In the genomic region with DNA sequence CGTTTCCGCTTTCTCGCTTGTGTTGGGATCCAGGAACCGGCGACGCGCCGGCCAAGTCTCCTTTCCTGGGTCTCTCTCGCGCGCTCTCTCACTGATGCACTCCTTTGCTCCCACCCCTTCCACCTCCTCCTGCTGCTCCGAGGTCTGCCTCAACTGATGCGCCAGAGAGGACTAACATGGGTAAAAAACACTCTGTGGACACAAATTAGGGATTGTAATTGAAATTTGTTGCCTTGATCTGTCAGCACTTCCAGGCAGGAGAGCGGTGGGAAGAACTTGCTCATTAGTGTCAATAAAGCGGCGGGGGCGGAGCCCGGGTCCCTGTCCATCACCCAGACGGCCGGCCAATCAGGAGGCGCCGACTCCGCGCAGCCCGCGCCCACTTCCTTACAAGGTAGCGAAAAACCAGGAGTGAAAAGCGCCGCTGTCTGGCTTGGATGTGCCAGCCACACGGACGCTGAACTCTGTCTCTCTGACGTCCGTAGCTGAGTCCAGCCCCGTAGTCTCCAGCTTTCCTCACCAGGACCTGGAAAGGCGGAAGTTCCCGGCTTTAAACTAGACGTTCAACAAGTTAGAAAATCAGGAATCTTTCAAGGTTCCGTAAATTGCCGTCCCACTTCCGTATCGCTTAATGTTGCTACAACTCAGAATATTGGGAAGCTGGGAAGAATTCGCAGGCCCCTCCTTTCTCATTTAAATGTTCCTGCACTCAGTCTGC, we compare ENCODE assay signal across 7 cellular contexts. TPM values are rescaled to one million over a fixed set of nuclear protein-coding genes. Genes with fewer than 3 reads are reported as not detected.
DNase-seq lines count a peak whose midpoint lies in the region; ATAC-seq, FAIRE-seq and TF ChIP-seq lines count a peak whose summit lies in the region.

A gene (minus strand): TSS at position 267 of the 718 bp plus-strand sequence. CDS start 417 bp downstream, outside the sequence.

- peak; percentile 97 for DNase-seq in H9
- peak; percentile 27 for DNase-seq in Panc1 (ENCODE audit: low read depth, low spot score)
- peak; percentile 35 for DNase-seq in HepG2 (ENCODE audit: low spot score)
- DNase-seq in NCI-H2107 treated with DMSO at 0.1 percent for 48 hours (lab: John Stamatoyannopoulos, UW; ENCODE audit: unreplicated experiment) = no peak
- DNase-seq in immature natural killer cell = no peak

- H2AFZ ChIP-seq in H9 (ENCODE audit: low read length) (peak within 1 kb of the TSS; percentile 17), HepG2 (ENCODE audit: low read length) (no peak within 1 kb of the TSS)

- H4K8ac ChIP-seq in H9 (replicated peaks; ENCODE audit: insufficient read length, low read depth, low read length) = no peak within 1 kb of the TSS

- H3K79me2 ChIP-seq in H9 (ENCODE audit: insufficient read depth, low read length) = no peaks in the 10 kb centered on the region
- H3K79me2 ChIP-seq in HepG2 (ENCODE audit: insufficient read depth, low read length) = no peaks in the 10 kb centered on the region

- H3K9me3 Mint-ChIP-seq in H9 (peaks cover 0 to 5% of the 10 kb centered on the region in 2 experiments; a peak in 2 of 5 replicates), immature natural killer cell (peaks cover 11 to 53% (median 21%) of the 10 kb centered on the region in 6 donors)
- H3K9me3 Mint-ChIP-seq in stimulated activated naive CD8-positive, alpha-beta T cell treated with anti-CD3 and anti-CD28 coated beads, Interleukin-15, Interleukin-2, amounts not matched to agents 100 ng/mL and 50 ng/mL, for 24 hours = no peaks in the 10 kb centered on the region

- peaks cover 98% of the 10 kb centered on the region for H3K27me3 Mint-ChIP-seq in H9 (ENCODE audit: low read depth)
- peaks cover 88% of the 10 kb centered on the region for H3K27me3 Mint-ChIP-seq in stimulated activated naive CD8-positive, alpha-beta T cell treated with anti-CD3 and anti-CD28 coated beads, Interleukin-15, Interleukin-2, amounts not matched to agents 100 ng/mL and 50 ng/mL, for 24 hours
- H3K27me3 Mint-ChIP-seq in immature natural killer cell (ENCODE audit: low read depth in 3 of 3) = peaks cover 17 to 29% (median 29%) of the 10 kb centered on the region in 3 donors

- intact Hi-C loops in Panc1 (cut with micrococcal nuclease; ENCODE audit: unreplicated experiment) (loop anchor here (10.0 kb wide), 1 partner anchor 200 kb away; no protein-coding TSS in a partner anchor), HepG2 (cut with micrococcal nuclease; ENCODE audit: unreplicated experiment) (no loop called here)

- H3K4me1 ChIP-seq in H9 (ENCODE audit: insufficient read depth, low read length) (no peaks in the 10 kb centered on the region; the same call in 1 of the 2 replicates), Panc1 (ENCODE audit: control insufficient read depth, insufficient read depth, low read length) (peaks cover 6% of the 10 kb centered on the region; the same call in 1 of the 2 replicates), duodenal mucosa (ENCODE audit: control insufficient read depth in 1 of 2, insufficient read depth in 2 of 2, low read length in 2 of 2) (no peaks in the 10 kb centered on the region), HepG2 (ENCODE audit: insufficient read depth, low read length) (no peaks in the 10 kb centered on the region)

- POLR2A ChIA-PET in Panc1 (lab: Charles Lee) = no interaction called here
- POLR2A ChIA-PET in HepG2 (lab: Yijun Ruan, JAX) = no interaction called here

- no peak for TF ChIP-seq POLR2A in HepG2 (IDR thresholded peaks at IDR 0.05; ENCODE audit: insufficient read depth in 1 of 2, low read depth in 2 of 2, low read length in 2 of 2)

- no peak within 1 kb of the TSS for H2BK15ac ChIP-seq in H9 (ENCODE audit: low read depth, low read length)

- H3K79me1 ChIP-seq in H9 (ENCODE audit: insufficient read depth, low read depth, low read length, poor library complexity, severe bottlenecking) = no peaks in the 10 kb centered on the region

- no peak within 1 kb of the TSS for H3K27ac ChIP-seq in H9 (ENCODE audit: insufficient read length, low read depth, low read length)
- H3K27ac ChIP-seq in Panc1 (ENCODE audit: low read length) = peak within 1 kb of the TSS; percentile 72
- H3K27ac ChIP-seq in duodenal mucosa (ENCODE audit: low read depth, low read length) = no peak within 1 kb of the TSS
- H3K27ac ChIP-seq in HepG2 (ENCODE audit: extremely low read length, insufficient read depth, low read length) = no peak within 1 kb of the TSS

- no peaks in the 10 kb centered on the region; the same call in 1 of the 2 replicates for H3K36me3 ChIP-seq in Panc1 (ENCODE audit: control insufficient read depth, insufficient read depth, low read length)
- H3K36me3 ChIP-seq in duodenal mucosa (ENCODE audit: control insufficient read depth in 1 of 2, insufficient read depth in 2 of 2, low read length in 2 of 2) = no peaks in the 10 kb centered on the region
- no peaks in the 10 kb centered on the region for H3K36me3 ChIP-seq in HepG2 (replicated peaks in 1 of 2; ENCODE audit: control insufficient read depth in 1 of 2, insufficient read depth in 2 of 2, low read length in 2 of 2)

- H3K4me2 ChIP-seq in H9 (ENCODE audit: insufficient read depth, insufficient read length, low read length) = peak within 1 kb of the TSS; percentile 80
- peak within 1 kb of the TSS; percentile 42 for H3K4me2 ChIP-seq in HepG2 (ENCODE audit: low read depth, low read length)

- no TSS peak for BruUV-seq in Panc1 (replicated peaks; lab: Mats Ljungman, UMichigan)
- no TSS peak for BruUV-seq in HepG2 (replicated peaks; lab: Mats Ljungman, UMichigan)

- H3K9ac ChIP-seq in H9 (ENCODE audit: extremely low read depth, insufficient read length, low read length) (no peak within 1 kb of the TSS), duodenal mucosa (ENCODE audit: low read depth in 1 of 2, low read length in 2 of 2) (no peak within 1 kb of the TSS), HepG2 (ENCODE audit: insufficient read depth, low read depth, low read length) (no peak within 1 kb of the TSS)

- no peak for TF ChIP-seq RAD21 in HepG2 (CRISPR knock-in tag; IDR thresholded peaks at IDR 0.05)

- CTCF ChIA-PET in Panc1 (lab: Charles Lee) = no interaction called here
- CTCF ChIA-PET in HepG2 (lab: Yijun Ruan, JAX; ENCODE audit: low intra/inter-chr PET ratio, low total read pairs) = no interaction called here

- H4K20me1 ChIP-seq in H9 (ENCODE audit: control insufficient read depth, insufficient read depth, insufficient read length) (no peaks in the 10 kb centered on the region), HepG2 (ENCODE audit: insufficient read depth, low read length) (no peaks in the 10 kb centered on the region)

- H3K4me3 ChIP-seq in Panc1 (ENCODE audit: low read depth in 2 of 2, low read length in 2 of 2) (peak within 1 kb of the TSS; percentile 55 to 67), duodenal mucosa (ENCODE audit: low read depth in 1 of 2, low read length in 2 of 2) (peak within 1 kb of the TSS; percentile 50 to 60), HepG2 (replicated peaks in 1 of 3; ENCODE audit: insufficient read depth in 1 of 3, low read depth in 2 of 3, low read length in 3 of 3) (peak within 1 kb of the TSS in 1 of 3 experiments; percentile 43; a peak in 1 of 6 replicates)

- TF ChIP-seq CTCF in H9 (conservative IDR thresholded peaks at IDR 0.05) (no peak), Panc1 (IDR thresholded peaks at IDR 0.05) (no peak), HepG2 (CRISPR knock-in tag; IDR thresholded peaks at IDR 0.05) (no peak)

- H3K27ac Mint-ChIP-seq in H9 (no peak within 1 kb of the TSS), immature natural killer cell (no peak within 1 kb of the TSS)
- peak within 1 kb of the TSS; percentile 53 for H3K27ac Mint-ChIP-seq in stimulated activated naive CD8-positive, alpha-beta T cell treated with anti-CD3 and anti-CD28 coated beads, Interleukin-15, Interleukin-2, amounts not matched to agents 100 ng/mL and 50 ng/mL, for 24 hours

- H2AK5ac ChIP-seq in H9 (ENCODE audit: insufficient read length, low read length) = no peak within 1 kb of the TSS

- TF ChIP-seq EP300 in HepG2 (IDR thresholded peaks at IDR 0.05; ENCODE audit: low read depth in 2 of 2, low read length in 2 of 2) = no peak
- no peak for TF ChIP-seq EP300 in HepG2 (CRISPR knock-in tag; IDR thresholded peaks at IDR 0.05; ENCODE audit: borderline replicate concordance)

- peak within 1 kb of the TSS; percentile 81 to 95 for H3K4me3 Mint-ChIP-seq in H9
- H3K4me3 Mint-ChIP-seq in stimulated activated naive CD8-positive, alpha-beta T cell treated with anti-CD3 and anti-CD28 coated beads, Interleukin-15, Interleukin-2, amounts not matched to agents 100 ng/mL and 50 ng/mL, for 24 hours = peak within 1 kb of the TSS; percentile 58
- H3K4me3 Mint-ChIP-seq in immature natural killer cell = peak within 1 kb of the TSS in 2 of 5 donors; percentile 7 to 31

- H2BK12ac ChIP-seq in H9 (ENCODE audit: insufficient read length, low read depth, low read length) = no peak within 1 kb of the TSS

- H2BK5ac ChIP-seq in H9 (ENCODE audit: insufficient read length, low read length) = no peak within 1 kb of the TSS

- no peak within 1 kb of the TSS for H3K14ac ChIP-seq in H9 (ENCODE audit: insufficient read depth, low read length)

- FAIRE-seq in HepG2 (lab: Jason Lieb, UNC) = no peak

- no peak within 1 kb of the TSS for H3K4ac ChIP-seq in H9 (ENCODE audit: low read depth, low read length)

- ATAC-seq in Panc1 (peak; percentile 89), HepG2 (peak; percentile 80)

- H4K91ac ChIP-seq in H9 (ENCODE audit: insufficient read length, low read depth, low read length) = no peak within 1 kb of the TSS

- no CpG with 5 or more reads among the region's 42 CpGs for WGBS in H9 (ENCODE audit: extremely low coverage, insufficient read length, low lambda C conversion rate)
- 33% methylated on average over 29 of the region's 42 CpGs for WGBS in HepG2 (ENCODE audit: low lambda C conversion rate)

- no peak within 1 kb of the TSS for H2BK20ac ChIP-seq in H9 (ENCODE audit: low read depth, low read length, poor library complexity, severe bottlenecking)

- no peaks in the 10 kb centered on the region; a peak in 1 of 7 replicates for H3K36me3 Mint-ChIP-seq in H9 (ENCODE audit: insufficient read depth in 1 of 3, low read depth in 3 of 3)
- no peaks in the 10 kb centered on the region for H3K36me3 Mint-ChIP-seq in stimulated activated naive CD8-positive, alpha-beta T cell treated with anti-CD3 and anti-CD28 coated beads, Interleukin-15, Interleukin-2, amounts not matched to agents 100 ng/mL and 50 ng/mL, for 24 hours (ENCODE audit: low read depth)
- H3K36me3 Mint-ChIP-seq in immature natural killer cell = peaks cover 10 to 17% (median 12%) of the 10 kb centered on the region in 3 donors

- H3K23ac ChIP-seq in H9 (ENCODE audit: insufficient read length, low read depth, low read length) = no peak within 1 kb of the TSS

- no peak within 1 kb of the TSS for H2BK120ac ChIP-seq in H9 (ENCODE audit: low read depth, low read length, poor library complexity, severe bottlenecking)

- H3K18ac ChIP-seq in H9 (ENCODE audit: insufficient read length, low read depth, low read length) = peak within 1 kb of the TSS; percentile 7

- H3K9me3 ChIP-seq in H9 (ENCODE audit: control insufficient read depth, low read depth, low read length) = no peaks in the 10 kb centered on the region
- no peaks in the 10 kb centered on the region for H3K9me3 ChIP-seq in Panc1 (ENCODE audit: control insufficient read depth, insufficient read depth, low read depth, low read length)
- H3K9me3 ChIP-seq in duodenal mucosa (ENCODE audit: control insufficient read depth in 1 of 2, low read length in 2 of 2) = no peaks in the 10 kb centered on the region
- no peaks in the 10 kb centered on the region for H3K9me3 ChIP-seq in HepG2 (ENCODE audit: low read length)

- H4K5ac ChIP-seq in H9 (ENCODE audit: insufficient read length, low read depth, low read length) = no peak within 1 kb of the TSS

- H3K56ac ChIP-seq in H9 (ENCODE audit: insufficient read length, low read depth, low read length) = no peak within 1 kb of the TSS

- H3K4me1 Mint-ChIP-seq in H9 = peaks cover 19 to 40% of the 10 kb centered on the region in 2 experiments
- peaks cover 21% of the 10 kb centered on the region for H3K4me1 Mint-ChIP-seq in stimulated activated naive CD8-positive, alpha-beta T cell treated with anti-CD3 and anti-CD28 coated beads, Interleukin-15, Interleukin-2, amounts not matched to agents 100 ng/mL and 50 ng/mL, for 24 hours (ENCODE audit: low read depth)
- H3K4me1 Mint-ChIP-seq in immature natural killer cell = no peaks in the 10 kb centered on the region

- H3K27me3 ChIP-seq in H9 (ENCODE audit: insufficient read depth, low read length) (peaks cover 67% of the 10 kb centered on the region), Panc1 (ENCODE audit: control insufficient read depth, insufficient read depth, low read length) (peaks cover 2% of the 10 kb centered on the region; the same call in 1 of the 2 replicates), duodenal mucosa (ENCODE audit: control insufficient read depth in 1 of 2, insufficient read depth in 2 of 2, low read length in 2 of 2) (peaks cover 67 to 77% of the 10 kb centered on the region in 2 donors), HepG2 (ENCODE audit: control insufficient read depth in 1 of 2, insufficient read depth in 2 of 2, low read length in 2 of 2) (peaks cover 13 to 59% of the 10 kb centered on the region in 2 experiments)

- H3T11ph ChIP-seq in H9 (ENCODE audit: low read length) = no peak within 1 kb of the TSS

- in situ Hi-C loops in Panc1 (cut with HindIII; ENCODE audit: low pct_unique_long_range_greater_than_20kb, low sequenced_read_pairs) (no loop called here), HepG2 (cut with HindIII; ENCODE audit: extremely low pct_ligation_motif_present, low pct_unique_long_range_greater_than_20kb) (no loop called here)

- H3K23me2 ChIP-seq in H9 (ENCODE audit: insufficient read length, low read depth, low read length, poor library complexity, severe bottlenecking) = peaks cover 25% of the 10 kb centered on the region

RNA-seq across cellular contexts. Expression of the gene that starts here (rescaled TPM):
- total RNA-seq in H9 (2021) (0.02 TPM in 1 of 2 replicates, not detected in the other), Panc1 (2021; ENCODE audit: unreplicated experiment) (10.1 TPM), HepG2 (2016; rRNA removed; fragmentation: Illumina TruSeq; extraction: Trizol) (not detected in 2 replicates)
- 6.4 TPM for polyA plus RNA-seq in Panc1 (2012; ENCODE audit: insufficient read length)
- not detected in 2 replicates for total RNA-seq in HepG2 (2016; cell fraction: cytosol; rRNA removed; fragmentation: Illumina TruSeq; extraction: Trizol; ENCODE audit: low read depth)
- not detected in 2 replicates for total RNA-seq in HepG2 (2016; cell fraction: insoluble cytoplasmic fraction; rRNA removed; fragmentation: Illumina TruSeq; extraction: Trizol)
- total RNA-seq in HepG2 (2016; cell fraction: membrane; rRNA removed; fragmentation: Illumina TruSeq; extraction: Trizol) = not detected in 2 replicates
- total RNA-seq in HepG2 (2016; cell fraction: nucleus; rRNA removed; fragmentation: Illumina TruSeq; extraction: Trizol) = not detected in 2 replicates
- polyA plus RNA-seq in HepG2 (2011; rRNA removed) (not detected in 2 replicates), immature natural killer cell (not detected)
- polyA plus RNA-seq in HepG2 (2011; cell fraction: cytosol; rRNA removed) = not detected in 2 replicates
- polyA plus RNA-seq in HepG2 (2011; cell fraction: nucleus; rRNA removed) = 0.02 TPM in 1 of 2 replicates, not detected in the other
- polyA plus RNA-seq in HepG2 (2012) = not detected in 2 replicates
- polyA plus RNA-seq in HepG2 (2016; cell fraction: cytosol; fragmentation: Illumina TruSeq; extraction: Trizol; ENCODE audit: low read depth) = not detected in 2 replicates
- polyA plus RNA-seq in HepG2 (2016; cell fraction: insoluble cytoplasmic fraction; fragmentation: Illumina TruSeq; extraction: Trizol; ENCODE audit: low read depth) = not detected in 2 replicates
- polyA plus RNA-seq in HepG2 (2016; cell fraction: membrane; fragmentation: Illumina TruSeq; extraction: Trizol; ENCODE audit: low read depth) = not detected in 2 replicates
- polyA plus RNA-seq in HepG2 (2016; cell fraction: nucleus; fragmentation: Illumina TruSeq; extraction: Trizol; ENCODE audit: insufficient read depth, low read depth) = not detected in 2 replicates
- 0.12 and 0.94 TPM in 2 replicates for polyA minus RNA-seq in HepG2 (2011; rRNA and poly(A)+ RNA removed; ENCODE audit: low replicate concordance)
- polyA minus RNA-seq in HepG2 (2011; cell fraction: cytosol; rRNA and poly(A)+ RNA removed) = not detected in 2 replicates
- not detected in 2 replicates for polyA minus RNA-seq in HepG2 (2011; cell fraction: nucleus; rRNA and poly(A)+ RNA removed)

Comparison
In these comparisons a context has a peak if more than half of its experiments do, and no peak if none do; other contexts are left out.
1. RNA of the gene that starts here (total RNA-seq): 10.1 TPM in Panc1 (single experiment); 0.02 TPM in H9 and not detected in HepG2; every median in the first group is over 10 times any median in the second.
2. Peak in DNase-seq and H3K4me2 ChIP-seq in H9; RNA of the gene not detected or under 1 TPM.
3. Peak in DNase-seq, ATAC-seq and H3K4me2 ChIP-seq in HepG2; RNA of the gene not detected or under 1 TPM.